ENCODE assay signal across 8 cellular contexts in genomic region chr11:65224939-65225283, GRCh38. TPM values are rescaled to one million over a fixed set of nuclear protein-coding genes. Genes with fewer than 3 reads are reported as not detected.
A peak's percentile ranks its signal among the peaks of the same experiment; 100 is the strongest.
DNase-seq lines count a peak whose midpoint lies in the region; ATAC-seq and TF ChIP-seq lines count a peak whose summit lies in the region.

No MANE protein-coding gene starts in this region.

- H3K14ac ChIP-seq in trophoblast cell (ENCODE audit: low read length), result peak overlapping the region; percentile 23

- H3K23ac ChIP-seq in trophoblast cell (ENCODE audit: low read length), result no peak overlapping the region

- H3K36me3 ChIP-seq in trophoblast cell (ENCODE audit: control insufficient read depth in 1 of 2, insufficient read depth in 2 of 2, low read length in 2 of 2), result peaks cover 0 to 3% of the 10 kb centered on the region in 2 experiments

- H3K4me1 ChIP-seq in trophoblast cell (ENCODE audit: control insufficient read depth in 1 of 2, insufficient read depth in 2 of 2, low read length in 2 of 2), result peaks cover 12 to 13% of the 10 kb centered on the region in 2 experiments

- CTCF ChIA-PET in activated CD4-positive, alpha-beta T cell treated with anti-CD3 and anti-CD28 coated beads, Interleukin-2, amount 10 ng/mL, durations not matched to agents 7 days and 5 days (lab: Charles Lee), result interaction anchor here (0.6 to 2.8 kb wide), 10 partner anchors 22 to 214 kb away, joined by 3 to 17 read pairs (median 3); partner anchors contain the start of genes CDC42EP2 and POLA2

- H3K18ac ChIP-seq in trophoblast cell (ENCODE audit: low read length), result no peak overlapping the region

- no peak overlapping the region for H2BK5ac ChIP-seq in trophoblast cell (ENCODE audit: low read depth, low read length, poor library complexity)

- H3K27ac ChIP-seq in trophoblast cell (ENCODE audit: low read depth, low read length), result peak overlapping the region; percentile 46

- no peaks in the 10 kb centered on the region for H3K9me3 Mint-ChIP-seq in activated CD4-positive, alpha-beta T cell treated with anti-CD3 and anti-CD28 coated beads, Interleukin-2, amount 10 ng/mL, durations not matched to agents 7 days and 5 days

- no peak for ATAC-seq in HG02885 (IDR thresholded peaks at IDR 0.05; ENCODE audit: poor library complexity, unreplicated experiment)
- ATAC-seq in HG02938 (IDR thresholded peaks at IDR 0.05; ENCODE audit: unreplicated experiment), result no peak

- H3K4me3 ChIP-seq in fibroblast of the aortic adventitia (ENCODE audit: low read depth, low read length) (no peak overlapping the region), trophoblast cell (ENCODE audit: low read depth, low read length) (no peak overlapping the region)

- no peak overlapping the region for H3K4me3 Mint-ChIP-seq in activated CD4-positive, alpha-beta T cell treated with anti-CD3 and anti-CD28 coated beads, Interleukin-2, amount 10 ng/mL, durations not matched to agents 7 days and 5 days

- H4K12ac ChIP-seq in trophoblast cell (ENCODE audit: low read depth, low read length), result no peak overlapping the region

- H3K27ac Mint-ChIP-seq in activated CD4-positive, alpha-beta T cell treated with anti-CD3 and anti-CD28 coated beads, Interleukin-2, amount 10 ng/mL, durations not matched to agents 7 days and 5 days, result no peak overlapping the region

- peaks cover 28% of the 10 kb centered on the region for H3K4me1 Mint-ChIP-seq in activated CD4-positive, alpha-beta T cell treated with anti-CD3 and anti-CD28 coated beads, Interleukin-2, amount 10 ng/mL, durations not matched to agents 7 days and 5 days

- peak overlapping the region; percentile 97 for H4K8ac ChIP-seq in trophoblast cell (ENCODE audit: low read depth, low read length)

- no peak overlapping the region for H3K9ac ChIP-seq in trophoblast cell (ENCODE audit: low read length)

- peak overlapping the region; percentile 1 for H2BK120ac ChIP-seq in trophoblast cell (ENCODE audit: insufficient read depth, low read length, poor library complexity)

- H3K4ac ChIP-seq in trophoblast cell (ENCODE audit: low read depth, low read length), result peak overlapping the region; percentile 44

- H3K27me3 ChIP-seq in trophoblast cell (ENCODE audit: insufficient read depth, low read length), result no peaks in the 10 kb centered on the region

- H2AFZ ChIP-seq in trophoblast cell (ENCODE audit: insufficient read depth, low read length, poor library complexity), result peak overlapping the region; percentile 28

- peaks cover 3% of the 10 kb centered on the region for H3K9me3 ChIP-seq in trophoblast cell (ENCODE audit: insufficient read depth, low read depth, low read length)

- no peak for TF ChIP-seq CTCF in fibroblast of the aortic adventitia (IDR thresholded peaks at IDR 0.05; ENCODE audit: insufficient read depth, low read length)

- H4K91ac ChIP-seq in trophoblast cell (ENCODE audit: low read depth, low read length), result peak overlapping the region; percentile 33

- WGBS in trophoblast cell (ENCODE audit: extremely low coverage, insufficient coverage, insufficient read length), result no CpG with 5 or more reads among the region's 5 CpGs

- H3K27me3 Mint-ChIP-seq in activated CD4-positive, alpha-beta T cell treated with anti-CD3 and anti-CD28 coated beads, Interleukin-2, amount 10 ng/mL, durations not matched to agents 7 days and 5 days, result peaks cover 20% of the 10 kb centered on the region

- DNase-seq in Daoy (ENCODE audit: low read depth), result peak; percentile 69
- peak; percentile 46 for DNase-seq in RPMI7951 (ENCODE audit: low read depth)
- DNase-seq in fibroblast of the aortic adventitia (ENCODE audit: low read depth), result peak; percentile 70
- peak; percentile 48 to 59 for DNase-seq in trophoblast cell
- no peak for DNase-seq in activated CD4-positive, alpha-beta T cell treated with anti-CD3 and anti-CD28 coated beads for 4 hours
- no peak for DNase-seq in activated CD4-positive, alpha-beta T cell treated with anti-CD3 and anti-CD28 coated beads, Interleukin-2, amount 10 ng/mL, durations not matched to agents 7 days and 5 days

- H3K79me2 ChIP-seq in trophoblast cell (ENCODE audit: control insufficient read depth, insufficient read depth, low read length, poor library complexity), result peaks cover 2% of the 10 kb centered on the region

- H2AK5ac ChIP-seq in trophoblast cell (ENCODE audit: low read length), result peak overlapping the region; percentile 3

- POLR2A ChIA-PET in activated CD4-positive, alpha-beta T cell treated with anti-CD3 and anti-CD28 coated beads, Interleukin-2, amount 10 ng/mL, durations not matched to agents 7 days and 5 days (lab: Charles Lee), result no interaction called here

- H3K36me3 Mint-ChIP-seq in activated CD4-positive, alpha-beta T cell treated with anti-CD3 and anti-CD28 coated beads, Interleukin-2, amount 10 ng/mL, durations not matched to agents 7 days and 5 days (ENCODE audit: low read depth), result no peaks in the 10 kb centered on the region

- peak overlapping the region; percentile 31 for H2BK12ac ChIP-seq in trophoblast cell (ENCODE audit: low read length)

- peak overlapping the region; percentile 94 for H3K4me2 ChIP-seq in trophoblast cell (ENCODE audit: low read length)

- peaks cover 9% of the 10 kb centered on the region for H3K79me1 ChIP-seq in trophoblast cell (ENCODE audit: low read length)

RNA-seq across cellular contexts. Expression of gene POLA2, which starts 36.9 kb away (rescaled TPM):
- 26.5 and 31.2 TPM in 2 replicates for total RNA-seq in Daoy (2014; rRNA removed; shearing (Covaris generic))
- 28.1 and 43.7 TPM in 2 replicates for total RNA-seq in RPMI7951 (2014; rRNA removed; shearing (Covaris generic))
- 8.7 and 32.4 TPM in 2 replicates for total RNA-seq in fibroblast of the aortic adventitia (ENCODE audit: low replicate concordance)
- polyA plus RNA-seq in trophoblast cell (2013), result 12.6 and 13.3 TPM in 2 replicates
- total RNA-seq in activated CD4-positive, alpha-beta T cell treated with anti-CD3 and anti-CD28 coated beads, Interleukin-2, amount 10 ng/mL, durations not matched to agents 7 days and 5 days, result 10 to 100 TPM; 47.7 to 55.2 TPM

RNA-seq across cellular contexts. Expression of gene CAPN1, which starts 43.2 kb away (rescaled TPM):
- 30.1 and 30.7 TPM in 2 replicates for total RNA-seq in Daoy (2014; rRNA removed; shearing (Covaris generic))
- 195 and 272 TPM in 2 replicates for total RNA-seq in RPMI7951 (2014; rRNA removed; shearing (Covaris generic))
- 43.2 and 164 TPM in 2 replicates for total RNA-seq in fibroblast of the aortic adventitia (ENCODE audit: low replicate concordance)
- 183 and 194 TPM in 2 replicates for polyA plus RNA-seq in trophoblast cell (2013)
- 100 to 1,000 TPM; 192 to 207 TPM for total RNA-seq in activated CD4-positive, alpha-beta T cell treated with anti-CD3 and anti-CD28 coated beads, Interleukin-2, amount 10 ng/mL, durations not matched to agents 7 days and 5 days

RNA-seq across cellular contexts. Expression of gene SPDYC, which starts 54.9 kb away (rescaled TPM):
- total RNA-seq in Daoy (2014; rRNA removed; shearing (Covaris generic)), result not detected in 2 replicates
- not detected in 2 replicates for total RNA-seq in RPMI7951 (2014; rRNA removed; shearing (Covaris generic))
- total RNA-seq in fibroblast of the aortic adventitia (ENCODE audit: low replicate concordance), result not detected in 2 replicates
- polyA plus RNA-seq in trophoblast cell (2013), result 3.9 TPM in 2 replicates
- not detected for total RNA-seq in activated CD4-positive, alpha-beta T cell treated with anti-CD3 and anti-CD28 coated beads, Interleukin-2, amount 10 ng/mL, durations not matched to agents 7 days and 5 days

Comparison
In these comparisons a context has a peak if more than half of its experiments do, and no peak if none do; other contexts are left out.
1. DNase-seq: peak in Daoy (single experiment), RPMI7951 (single experiment), fibroblast of the aortic adventitia (single experiment) and trophoblast cell (2 of 2); none in activated CD4-positive, alpha-beta T cell treated with anti-CD3 and anti-CD28 coated beads for 4 hours (0 of 2) and activated CD4-positive, alpha-beta T cell treated with anti-CD3 and anti-CD28 coated beads, Interleukin-2, amount 10 ng/mL, durations not matched to agents 7 days and 5 days (single experiment).